Comparison of ENCODE assay signal across 15 cellular contexts in the genomic region with DNA sequence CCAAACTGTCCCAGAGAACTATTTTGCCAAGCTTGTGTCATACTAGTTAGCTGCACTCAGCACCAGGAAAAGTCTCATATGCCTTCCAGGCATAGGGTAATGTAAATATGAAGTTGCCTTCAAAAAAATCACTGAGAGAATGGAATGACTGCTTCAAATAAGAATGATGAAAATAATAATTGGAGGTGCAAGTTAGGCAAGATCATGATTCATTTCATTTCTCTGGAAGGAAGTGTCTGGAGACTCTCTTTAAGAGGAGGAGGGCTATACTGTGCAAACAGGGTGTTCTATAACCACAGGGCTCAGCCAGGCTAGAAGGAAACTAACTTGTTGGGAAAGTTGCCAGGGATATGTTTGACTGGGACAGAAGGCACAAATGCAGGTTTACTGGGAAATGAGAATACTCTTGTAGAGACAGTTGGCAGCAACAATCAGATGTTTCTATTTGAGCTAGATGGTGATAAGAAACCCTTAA. TPM values are rescaled to one million over a fixed set of nuclear protein-coding genes. Genes with fewer than 3 reads are reported as not detected.
A peak's percentile ranks its signal among the peaks of the same experiment; 100 is the strongest.
DNase-seq lines count a peak whose midpoint lies in the region; ATAC-seq and TF ChIP-seq lines count a peak whose summit lies in the region.
"Had no signal": no experiment of that assay in that cellular context is flagged by ENCODE, and none has a peak within 500 bp of the region (broad histone marks: within the 10 kb centered on the region; RNA-seq: fewer than 3 reads in every experiment).

No MANE protein-coding gene starts in this region.

- ATAC-seq in GM21423 (IDR thresholded peaks at IDR 0.05; ENCODE audit: unreplicated experiment) (no peak), GM19023 (IDR thresholded peaks at IDR 0.05; ENCODE audit: unreplicated experiment) (no peak), GM21526 (IDR thresholded peaks at IDR 0.05; ENCODE audit: low FRiP score, unreplicated experiment) (no peak)

- H3K4me2 ChIP-seq in Loucy (ENCODE audit: low read depth, low read length, poor library complexity, severe bottlenecking) (peak overlapping the region; percentile 71), osteoblast (ENCODE audit: insufficient read depth, low read length) (no peak overlapping the region)

- peak; percentile 28 for DNase-seq in Daoy (ENCODE audit: low read depth)
- DNase-seq in cerebellar cortex (ENCODE audit: low spot score): peak; percentile 36
- peak; percentile 32 for DNase-seq in osteoblast (ENCODE audit: insufficient read length, low spot score, missing footprints)
- no peak for DNase-seq in activated CD4-positive, CD25-positive, alpha-beta regulatory T cell (lab: John Stamatoyannopoulos, UW)
- DNase-seq: foreskin melanocyte; left ventricle myocardium inferior; NK-92 treated with Interleukin-12 subunit alpha and Interleukin-12 subunit beta, amount 100 ng/mL, for 24 hours; retina; T1000 had no signal

- no peak overlapping the region for H3K27ac ChIP-seq in osteoblast (ENCODE audit: low read depth, low read length)
- H3K27ac ChIP-seq: left ventricle myocardium inferior had no signal

- H3K9me2 ChIP-seq in Loucy (replicated peaks; ENCODE audit: low read depth, low read length): no peaks in the 10 kb centered on the region

- H3K4me3 ChIP-seq in Loucy (ENCODE audit: low read length, poor library complexity, severe bottlenecking) (peak overlapping the region; percentile 77), osteoblast (ENCODE audit: insufficient read depth, low read length) (no peak overlapping the region)
- H3K4me3 ChIP-seq: left ventricle myocardium inferior had no signal

- H3K36me3 ChIP-seq in Loucy (ENCODE audit: insufficient read depth, low read length): no peaks in the 10 kb centered on the region
- H3K36me3 ChIP-seq in osteoblast (ENCODE audit: insufficient read depth, low read length): no peaks in the 10 kb centered on the region
- H3K36me3 ChIP-seq: left ventricle myocardium inferior had no signal

- no peak overlapping the region for H3K9ac ChIP-seq in Loucy (ENCODE audit: low read depth, low read length, poor library complexity, severe bottlenecking)

- H3F3A ChIP-seq in Loucy (ENCODE audit: low read depth): no peaks in the 10 kb centered on the region

- H3K9me3 ChIP-seq in Loucy (ENCODE audit: insufficient read depth, low read depth, low read length) (no peaks in the 10 kb centered on the region), osteoblast (ENCODE audit: low read depth, low read length) (no peaks in the 10 kb centered on the region)

- H2AFZ ChIP-seq in Loucy (ENCODE audit: low read length) (no peak overlapping the region), osteoblast (ENCODE audit: low read length) (no peak overlapping the region)

- H4K20me1 ChIP-seq in Loucy (ENCODE audit: insufficient read depth, low read length, poor library complexity, severe bottlenecking): no peaks in the 10 kb centered on the region
- no peaks in the 10 kb centered on the region for H4K20me1 ChIP-seq in osteoblast (ENCODE audit: insufficient read depth, low read length)

- no peak for TF ChIP-seq CTCF in Loucy (conservative IDR thresholded peaks at IDR 0.05; ENCODE audit: low read length)
- no peak for TF ChIP-seq CTCF in osteoblast (IDR thresholded peaks at IDR 0.05; ENCODE audit: extremely low read depth, low read depth, low read length)

- peaks cover 44% of the 10 kb centered on the region for H3K4me1 ChIP-seq in Loucy (ENCODE audit: insufficient read depth, low read length, poor library complexity, severe bottlenecking)
- H3K4me1 ChIP-seq in osteoblast (ENCODE audit: insufficient read depth, low read length): peaks cover 13% of the 10 kb centered on the region

- peaks cover 16% of the 10 kb centered on the region; the same call in 1 of the 2 replicates for H3K79me2 ChIP-seq in Loucy (ENCODE audit: insufficient read depth, low read length)
- H3K79me2 ChIP-seq in osteoblast (ENCODE audit: insufficient read depth, low read length): no peaks in the 10 kb centered on the region

- H3K27me3 ChIP-seq in Loucy (ENCODE audit: insufficient read depth, low read length, poor library complexity, severe bottlenecking) (peaks cover 14% of the 10 kb centered on the region), osteoblast (ENCODE audit: insufficient read depth, low read length) (peaks cover 46% of the 10 kb centered on the region)

RNA-seq across cellular contexts. Expression of gene SIDT1, which starts 4.3 kb away (rescaled TPM):
- 0.11 TPM in 1 of 2 replicates, not detected in the other for total RNA-seq in Daoy (2014; rRNA removed; shearing (Covaris generic))
- under 0.01 TPM in 2 replicates for total RNA-seq in osteoblast
- total RNA-seq: chondrocyte, H7 had no signal

RNA-seq across cellular contexts. Expression of gene SPICE1, which starts 21.7 kb away (rescaled TPM):
- 14.0 and 31.6 TPM in 2 replicates for total RNA-seq in Daoy (2014; rRNA removed; shearing (Covaris generic))
- 18.0 and 18.8 TPM in 2 replicates for total RNA-seq in osteoblast

Comparison
In these comparisons a context has a peak if more than half of its experiments do, and no peak if none do; other contexts are left out.
1. DNase-seq: peak in Daoy (single experiment), cerebellar cortex (single experiment) and osteoblast (single experiment); none in activated CD4-positive, CD25-positive, alpha-beta regulatory T cell (0 of 4).